Comparison of ENCODE assay signal across 26 cellular contexts in the genomic region with DNA sequence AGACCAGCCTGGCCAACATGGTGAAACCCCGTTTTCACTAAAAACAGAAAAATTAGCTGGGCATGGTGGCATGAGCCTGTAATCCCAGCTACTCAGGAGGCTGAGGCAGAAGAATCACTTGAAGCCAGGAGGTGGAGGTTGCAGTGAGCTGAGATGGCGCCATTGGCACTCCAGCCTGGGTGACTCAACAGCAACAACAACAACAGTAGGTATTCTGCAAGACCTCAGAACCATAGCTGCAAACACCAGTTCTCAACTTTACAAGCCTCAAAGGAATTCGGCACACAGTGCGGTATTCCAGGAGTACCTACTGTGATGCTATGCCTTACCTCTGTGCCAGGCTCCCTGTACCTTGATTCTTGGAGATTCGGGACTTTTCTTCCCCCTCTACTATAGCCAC. TPM values are rescaled to one million over a fixed set of nuclear protein-coding genes. Genes with fewer than 3 reads are reported as not detected.
DNase-seq lines count a peak whose midpoint lies in the region; ATAC-seq and TF ChIP-seq lines count a peak whose summit lies in the region.
"Had no signal": no experiment of that assay in that cellular context is flagged by ENCODE, and none has a peak within 500 bp of the region (broad histone marks: within the 10 kb centered on the region; RNA-seq: fewer than 3 reads in every experiment).

No MANE protein-coding gene starts in this region.

- DNase-seq in MCF 10A (ENCODE audit: unreplicated experiment) (peak; percentile 40), breast epithelium (ENCODE audit: low spot score in 2 of 2) (no peak), T-helper 17 cell (no peak)
- no peak for DNase-seq in stimulated activated naive B cell treated with anti-CD40 and anti-IgM and Interleukin-4, amounts not matched to agents 10 μg/mL and 1 μg/mL and 100 μg/mL, for 72 hours
- DNase-seq in activated CD4-positive, CD25-positive, alpha-beta regulatory T cell treated with anti-CD3 and anti-CD28 coated beads, Interleukin-2, amount 50 U/mL, for 72 hours, result no peak
- no peak for DNase-seq in stimulated activated CD8-positive, alpha-beta memory T cell treated with anti-CD3 and anti-CD28 coated beads, Interleukin-4, amount 100 ng/mL, for 48 hours
- DNase-seq: activated CD4-positive, alpha-beta T cell treated with anti-CD3 and anti-CD28 coated beads, Interleukin-2, amount 10 ng/mL, durations not matched to agents 24 days and 14 days; activated CD8-positive, alpha-beta memory T cell treated with anti-CD3 and anti-CD28 coated beads for 24 hours; activated T-cell treated with anti-CD3 and anti-CD28 coated beads for 4 hours; aorta; CD4-positive, alpha-beta T cell; effector CD8-positive, alpha-beta T cell; HCEC 1CT; IMR-90; islet precursor cell; naive thymus-derived CD8-positive, alpha-beta T cell; NCI-H1092; NCI-H510A; small intestine; stimulated activated naive CD4-positive, alpha-beta T cell treated with Interleukin-2 at 50 U/mL for 16 hours had no signal

- H3K36me3 ChIP-seq in breast epithelium, result no peaks in the 10 kb centered on the region
- H3K36me3 ChIP-seq in iPS-18a (ENCODE audit: control insufficient read depth, low read depth, low read length), result no peaks in the 10 kb centered on the region
- H3K36me3 ChIP-seq: suprapubic skin had no signal

- no peak for TF ChIP-seq POLR2A in breast epithelium (IDR thresholded peaks at IDR 0.05)

- H3K27me3 Mint-ChIP-seq in MCF 10A (ENCODE audit: insufficient read depth, unreplicated experiment) (no peaks in the 10 kb centered on the region), T-helper 17 cell (no peaks in the 10 kb centered on the region)
- H3K27me3 Mint-ChIP-seq in stimulated activated naive B cell treated with anti-CD40 and anti-IgM and Interleukin-4, amounts not matched to agents 10 μg/mL and 1 μg/mL and 100 μg/mL, for 72 hours, result no peaks in the 10 kb centered on the region
- H3K27me3 Mint-ChIP-seq: activated CD4-positive, alpha-beta T cell treated with anti-CD3 and anti-CD28 coated beads, Interleukin-2, amount 10 ng/mL, durations not matched to agents 24 days and 14 days; activated naive CD8-positive, alpha-beta T cell; CD4-positive, alpha-beta T cell; naive thymus-derived CD8-positive, alpha-beta T cell had no signal

- H3K9me3 ChIP-seq in breast epithelium, result no peaks in the 10 kb centered on the region
- H3K9me3 ChIP-seq in T-helper 17 cell (ENCODE audit: control insufficient read depth, low read length, poor library complexity, severe bottlenecking), result no peaks in the 10 kb centered on the region
- no peaks in the 10 kb centered on the region for H3K9me3 ChIP-seq in iPS-18a (ENCODE audit: control insufficient read depth, low read depth, low read length)
- H3K9me3 ChIP-seq: SJSA1, suprapubic skin had no signal

- no peak overlapping the region for H3K9ac ChIP-seq in iPS-18a (ENCODE audit: low read length)

- H3K4me3 ChIP-seq in breast epithelium, result no peak overlapping the region
- no peak overlapping the region for H3K4me3 ChIP-seq in iPS-18a (ENCODE audit: low read length)
- H3K4me3 ChIP-seq: coronary artery, SJSA1, suprapubic skin had no signal

- POLR2A ChIA-PET in MCF 10A (lab: Yijun Ruan, JAX), result no interaction called here

- no peak for TF ChIP-seq CTCF in MCF 10A (IDR thresholded peaks at IDR 0.05; ENCODE audit: unreplicated experiment)
- TF ChIP-seq CTCF in breast epithelium (IDR thresholded peaks at IDR 0.05), result no peak

- no peaks in the 10 kb centered on the region for H3K27me3 ChIP-seq in breast epithelium
- no peaks in the 10 kb centered on the region for H3K27me3 ChIP-seq in iPS-18a (ENCODE audit: control insufficient read depth, insufficient read depth, low read length)
- H3K27me3 ChIP-seq: SJSA1, suprapubic skin had no signal

- no peak overlapping the region for H3K4me3 Mint-ChIP-seq in MCF 10A (ENCODE audit: unreplicated experiment)
- H3K4me3 Mint-ChIP-seq in T-helper 17 cell, result no peak overlapping the region
- no peak overlapping the region for H3K4me3 Mint-ChIP-seq in stimulated activated naive B cell treated with anti-CD40 and anti-IgM and Interleukin-4, amounts not matched to agents 10 μg/mL and 1 μg/mL and 100 μg/mL, for 72 hours
- H3K4me3 Mint-ChIP-seq: activated CD4-positive, alpha-beta T cell treated with anti-CD3 and anti-CD28 coated beads, Interleukin-2, amount 10 ng/mL, durations not matched to agents 24 days and 14 days; activated naive CD8-positive, alpha-beta T cell had no signal

- H3K9me3 Mint-ChIP-seq in MCF 10A (ENCODE audit: unreplicated experiment), result no peaks in the 10 kb centered on the region
- peaks cover 0 to 2% of the 10 kb centered on the region in 2 donors for H3K9me3 Mint-ChIP-seq in stimulated activated naive B cell treated with anti-CD40 and anti-IgM and Interleukin-4, amounts not matched to agents 10 μg/mL and 1 μg/mL and 100 μg/mL, for 72 hours
- H3K9me3 Mint-ChIP-seq: CD4-positive, alpha-beta T cell; naive thymus-derived CD8-positive, alpha-beta T cell had no signal

- H3K4me1 Mint-ChIP-seq in MCF 10A (ENCODE audit: insufficient read depth, unreplicated experiment), result peaks cover 10% of the 10 kb centered on the region
- peaks cover 48% of the 10 kb centered on the region for H3K4me1 Mint-ChIP-seq in T-helper 17 cell
- H3K4me1 Mint-ChIP-seq in stimulated activated naive B cell treated with anti-CD40 and anti-IgM and Interleukin-4, amounts not matched to agents 10 μg/mL and 1 μg/mL and 100 μg/mL, for 72 hours, result peaks cover 63 to 73% of the 10 kb centered on the region in 2 donors

- H3K27ac Mint-ChIP-seq in MCF 10A (ENCODE audit: low read depth, unreplicated experiment) (no peak overlapping the region), T-helper 17 cell (peak overlapping the region; percentile 24)
- H3K27ac Mint-ChIP-seq in stimulated activated naive B cell treated with anti-CD40 and anti-IgM and Interleukin-4, amounts not matched to agents 10 μg/mL and 1 μg/mL and 100 μg/mL, for 72 hours, result peak overlapping the region; percentile 39
- H3K27ac Mint-ChIP-seq: activated CD4-positive, alpha-beta T cell treated with anti-CD3 and anti-CD28 coated beads, Interleukin-2, amount 10 ng/mL, durations not matched to agents 24 days and 14 days had no signal

- intact Hi-C loops in MCF 10A (cut with micrococcal nuclease), result no loop called here
- intact Hi-C loops in breast epithelium (cut with DNase I; ENCODE audit: low total_unique reads), result no loop called here

- H3K4me1 ChIP-seq in breast epithelium (no peaks in the 10 kb centered on the region), iPS-18a (ENCODE audit: control insufficient read depth, low read depth, low read length) (peaks cover 34% of the 10 kb centered on the region)
- H3K4me1 ChIP-seq: SJSA1 had no signal

- no TSS peak for BruUV-seq in MCF 10A (replicated peaks; lab: Mats Ljungman, UMichigan)

- CTCF ChIA-PET in MCF 10A (lab: Yijun Ruan, JAX), result no interaction called here

- no peak overlapping the region for H3K27ac ChIP-seq in breast epithelium
- H3K27ac ChIP-seq in iPS-18a (ENCODE audit: low read length), result peak overlapping the region; percentile 29
- H3K27ac ChIP-seq: coronary artery, SJSA1, suprapubic skin had no signal

- peaks cover 5% of the 10 kb centered on the region for H3K36me3 Mint-ChIP-seq in MCF 10A (ENCODE audit: insufficient read depth, unreplicated experiment)
- H3K36me3 Mint-ChIP-seq in T-helper 17 cell (ENCODE audit: low read depth), result no peaks in the 10 kb centered on the region
- peaks cover 55 to 83% of the 10 kb centered on the region in 2 donors for H3K36me3 Mint-ChIP-seq in stimulated activated naive B cell treated with anti-CD40 and anti-IgM and Interleukin-4, amounts not matched to agents 10 μg/mL and 1 μg/mL and 100 μg/mL, for 72 hours

- no peak for ATAC-seq in T-helper 17 cell
- ATAC-seq in stimulated activated naive B cell treated with anti-CD40 and anti-IgM and Interleukin-4, amounts not matched to agents 10 μg/mL and 1 μg/mL and 100 μg/mL, for 72 hours (replicated peaks), result no peak
- ATAC-seq in HG02970 (IDR thresholded peaks at IDR 0.05; ENCODE audit: low FRiP score, unreplicated experiment), result no peak
- ATAC-seq: naive thymus-derived CD8-positive, alpha-beta T cell had no signal

RNA-seq across cellular contexts. Expression of gene FOXN3, which starts 15.8 kb away (rescaled TPM):
- total RNA-seq in MCF 10A (2022) (25.8 and 27.1 TPM in 2 replicates), breast epithelium (100 to 1,000 TPM in 1 of 3 donors, 10 to 100 TPM in 2; 70.7 to 180 (median 80.3) TPM), T-helper 17 cell (100 to 1,000 TPM; 116 to 117 TPM)
